In genomic region chr16:54237-54581, GRCh38 we compare ENCODE assay signal across 9 cellular contexts. TPM values are rescaled to one million over a fixed set of nuclear protein-coding genes. Genes with fewer than 3 reads are reported as not detected.
A peak's percentile ranks its signal among the peaks of the same experiment; 100 is the strongest.
DNase-seq lines count a peak whose midpoint lies in the region; ATAC-seq and TF ChIP-seq lines count a peak whose summit lies in the region.
"Had no signal": no experiment of that assay in that cellular context is flagged by ENCODE, and none has a peak within 500 bp of the region (broad histone marks: within the 10 kb centered on the region; RNA-seq: fewer than 3 reads in every experiment).

No MANE protein-coding gene starts in this region.

- H3K36me3 ChIP-seq in IMR-90 (ENCODE audit: control insufficient read depth, insufficient read depth, low read length) = peaks cover 45% of the 10 kb centered on the region

- in situ Hi-C loops in IMR-90 (cut with MboI; ENCODE audit: low sequenced_read_pairs) = no loop called here

- H2BK20ac ChIP-seq in IMR-90 (ENCODE audit: low read depth, low read length) = no peak overlapping the region

- H3K27ac ChIP-seq in IMR-90 (ENCODE audit: insufficient read depth, low read length) (peak overlapping the region; percentile 79), cingulate gyrus (ENCODE audit: low read depth, low read length) (peak overlapping the region; percentile 54)
- H3K27ac ChIP-seq: foreskin keratinocyte had no signal

- H3K23ac ChIP-seq in IMR-90 (ENCODE audit: low read depth, low read length) = no peak overlapping the region

- H3K4me1 Mint-ChIP-seq in naive thymus-derived CD8-positive, alpha-beta T cell = peaks cover 11 to 35% (median 33%) of the 10 kb centered on the region in 4 donors

- H4K91ac ChIP-seq in IMR-90 (ENCODE audit: insufficient read depth, low read depth, low read length) = no peak overlapping the region

- H3K56ac ChIP-seq in IMR-90 (ENCODE audit: extremely low read depth, insufficient read depth, low read length) = no peak overlapping the region

- H3K4me3 ChIP-seq in AG04449 (ENCODE audit: low read depth, low read length) (peak overlapping the region; percentile 93), IMR-90 (ENCODE audit: insufficient read depth, low read depth, low read length) (peak overlapping the region; percentile 93)

- no peak for TF ChIP-seq RAD21 in IMR-90 (IDR thresholded peaks at IDR 0.05; ENCODE audit: low read length)

- no peak overlapping the region for H2BK15ac ChIP-seq in IMR-90 (ENCODE audit: low read depth, low read length)

- H3K27ac Mint-ChIP-seq in naive thymus-derived CD8-positive, alpha-beta T cell = peak overlapping the region; percentile 25 to 94 (median 87)

- no peak overlapping the region for H2BK120ac ChIP-seq in IMR-90 (ENCODE audit: low read depth, low read length)

- H2AFZ ChIP-seq in IMR-90 (replicated peaks; ENCODE audit: low read length, poor library complexity) = peak overlapping the region; percentile 100

- ATAC-seq in IMR-90 (ENCODE audit: low read depth) (no peak), HG02852 (IDR thresholded peaks at IDR 0.05; ENCODE audit: unreplicated experiment) (no peak), GM19463 (IDR thresholded peaks at IDR 0.05; ENCODE audit: unreplicated experiment) (no peak)
- no peak for ATAC-seq in naive thymus-derived CD8-positive, alpha-beta T cell

- no peak overlapping the region for H3K18ac ChIP-seq in IMR-90 (ENCODE audit: low read depth, low read length)

- H3K14ac ChIP-seq in IMR-90 (replicated peaks; ENCODE audit: low read depth, low read length) = no peak overlapping the region

- peak overlapping the region; percentile 75 for H3K4me2 ChIP-seq in IMR-90 (ENCODE audit: low read depth, low read length)

- CTCF ChIA-PET in AG04449 (lab: Yijun Ruan, JAX) (interaction anchor here (1.6 to 2.1 kb wide), 2 partner anchors 11 to 42 kb away, joined by 6 to 19 read pairs; no protein-coding TSS in a partner anchor), IMR-90 (lab: Yijun Ruan, JAX) (no interaction called here)

- H3K4me1 ChIP-seq in IMR-90 (ENCODE audit: control insufficient read depth, insufficient read depth, low read length) = peaks cover 2% of the 10 kb centered on the region; the same call in 1 of the 2 replicates

- H3K79me1 ChIP-seq in IMR-90 (ENCODE audit: low read depth in 1 of 2, low read length in 2 of 2) = peaks cover 18 to 66% of the 10 kb centered on the region in 2 experiments

- peak overlapping the region; percentile 94 to 99 (median 97) for H3K4me3 Mint-ChIP-seq in naive thymus-derived CD8-positive, alpha-beta T cell

- no TSS peak for BruUV-seq in IMR-90 (replicated peaks; lab: Mats Ljungman, UMichigan)

- 88% methylated on average over 3 of the region's 12 CpGs; no CpG with 5 or more reads in 1 of the 2 experiments for WGBS in IMR-90 (ENCODE audit: extremely low coverage in 2 of 2, insufficient read length in 1 of 2), 2 experiments

- no peaks in the 10 kb centered on the region for H3K27me3 ChIP-seq in IMR-90 (ENCODE audit: control insufficient read depth, insufficient read depth, low read length)
- H3K27me3 ChIP-seq: foreskin keratinocyte had no signal

- H3K36me3 Mint-ChIP-seq in naive thymus-derived CD8-positive, alpha-beta T cell = peaks cover 0 to 24% (median 5%) of the 10 kb centered on the region in 3 donors

- H3K27me3 Mint-ChIP-seq in naive thymus-derived CD8-positive, alpha-beta T cell = no peaks in the 10 kb centered on the region

- dilution Hi-C loops in IMR-90 (cut with HindIII; ENCODE audit: low sequenced_read_pairs, unreplicated experiment) = no loop called here

- intact Hi-C loops in IMR-90 (cut with micrococcal nuclease) = no loop called here

- H2AK9ac ChIP-seq in IMR-90 (replicated peaks; ENCODE audit: low read depth, low read length, poor library complexity) = peak overlapping the region; percentile 43

- H4K20me1 ChIP-seq in IMR-90 (ENCODE audit: insufficient read depth, low read length) = peaks cover 37% of the 10 kb centered on the region

- 0 out of 2 replicates have a peak, but pooled peaks cover 5% of the 10 kb centered on the region for H3K9me1 ChIP-seq in IMR-90 (ENCODE audit: insufficient read depth, low read length)

- no peaks in the 10 kb centered on the region for H3K9me3 ChIP-seq in IMR-90 (ENCODE audit: control insufficient read depth, insufficient read depth, low read length)

- TF ChIP-seq CTCF in AG04449 (IDR thresholded peaks at IDR 0.05; ENCODE audit: insufficient read depth, low read length, missing control alignments) (no peak), IMR-90 (conservative IDR thresholded peaks at IDR 0.05; ENCODE audit: low read depth, low read length) (no peak)

- H4K5ac ChIP-seq in IMR-90 (ENCODE audit: low read depth, low read length) = no peak overlapping the region

- H3K9ac ChIP-seq in IMR-90 (ENCODE audit: low read depth, low read length) = peak overlapping the region; percentile 87

- no peak overlapping the region for H2AK5ac ChIP-seq in IMR-90 (ENCODE audit: low read depth, low read length)

- TF ChIP-seq POLR2A in IMR-90 (IDR thresholded peaks at IDR 0.05; ENCODE audit: low read depth, low read length) = no peak

- no peaks in the 10 kb centered on the region for H3K9me3 Mint-ChIP-seq in naive thymus-derived CD8-positive, alpha-beta T cell

- no peak overlapping the region for H2BK5ac ChIP-seq in IMR-90 (ENCODE audit: low read depth, low read length, poor library complexity, severe bottlenecking)

- peak overlapping the region in 1 of 2 experiments; percentile 86; a peak in 1 of 4 replicates for H4K8ac ChIP-seq in IMR-90 (ENCODE audit: low read depth in 2 of 2, low read length in 2 of 2)

- POLR2A ChIA-PET in AG04449 (lab: Yijun Ruan, JAX) (interaction anchor here (1.0 kb wide), 1 partner anchor 30 kb away, joined by 4 read pairs; no protein-coding TSS in a partner anchor), IMR-90 (lab: Charles Lee; ENCODE audit: unreplicated experiment) (no interaction called here)
- POLR2A ChIA-PET in naive thymus-derived CD8-positive, alpha-beta T cell (lab: Charles Lee) = no interaction called here

- DNase-seq in AG04449 (ENCODE audit: low read depth, low spot score) (no peak), IMR-90 (no peak), NCI-H1105 (lab: John Stamatoyannopoulos, UW) (no peak)
- no peak for DNase-seq in naive thymus-derived CD8-positive, alpha-beta T cell
- DNase-seq in effector CD4-positive, alpha-beta T cell = no peak

- H3K4ac ChIP-seq in IMR-90 (ENCODE audit: low read depth, low read length) = no peak overlapping the region

TF ChIP-seq in IMR-90, 13 proteins besides CTCF, POLR2A, EP300 and RAD21:
- TF ChIP-seq RFX5 (IDR thresholded peaks at IDR 0.05; ENCODE audit: low read depth, low read length) (no peak), CEBPB (IDR thresholded peaks at IDR 0.05; ENCODE audit: low read depth, low read length) (no peak)

RNA-seq across cellular contexts. Expression of gene SNRNP25, which starts 0.6 kb away (rescaled TPM):
- 63.3 and 88.0 TPM in 2 replicates for total RNA-seq in IMR-90 (2012; rRNA removed)
- 67.2 and 73.7 TPM in 2 replicates for polyA plus RNA-seq in IMR-90 (2012; rRNA removed)
- 69.1 and 93.4 TPM in 2 replicates for polyA plus RNA-seq in IMR-90 (2012; cell fraction: cytosol; rRNA removed)
- polyA plus RNA-seq in IMR-90 (2012; cell fraction: nucleus; rRNA removed; ENCODE audit: low replicate concordance) = 23.8 and 33.0 TPM in 2 replicates
- 10 to 100 TPM in 1 of 2 experiments, 1 to 10 TPM in 1; 9.5 to 11.3 TPM for total RNA-seq in naive thymus-derived CD8-positive, alpha-beta T cell
- 10 to 100 TPM; 20.2 to 30.2 (median 22.3) TPM for polyA plus RNA-seq in naive thymus-derived CD8-positive, alpha-beta T cell

RNA-seq across cellular contexts. Expression of gene POLR3K, which starts 0.8 kb away (rescaled TPM):
- total RNA-seq in IMR-90 (2012; rRNA removed) = 9.0 and 10.6 TPM in 2 replicates
- 39.1 and 39.5 TPM in 2 replicates for polyA plus RNA-seq in IMR-90 (2012; rRNA removed)
- polyA plus RNA-seq in IMR-90 (2012; cell fraction: cytosol; rRNA removed) = 33.6 and 33.9 TPM in 2 replicates
- 9.4 and 11.5 TPM in 2 replicates for polyA plus RNA-seq in IMR-90 (2012; cell fraction: nucleus; rRNA removed; ENCODE audit: low replicate concordance)
- 10 to 100 TPM; 16.2 to 17.1 TPM for total RNA-seq in naive thymus-derived CD8-positive, alpha-beta T cell
- polyA plus RNA-seq in naive thymus-derived CD8-positive, alpha-beta T cell = 10 to 100 TPM; 20.9 to 29.5 (median 23.1) TPM

RNA-seq across cellular contexts. Expression of gene RHBDF1, which starts 18.2 kb away (rescaled TPM):
- 11.1 and 13.8 TPM in 2 replicates for total RNA-seq in IMR-90 (2012; rRNA removed)
- polyA plus RNA-seq in IMR-90 (2012; rRNA removed) = 86.6 and 92.3 TPM in 2 replicates
- 42.6 and 77.4 TPM in 2 replicates for polyA plus RNA-seq in IMR-90 (2012; cell fraction: cytosol; rRNA removed)
- polyA plus RNA-seq in IMR-90 (2012; cell fraction: nucleus; rRNA removed; ENCODE audit: low replicate concordance) = 448 and 954 TPM in 2 replicates
- total RNA-seq in naive thymus-derived CD8-positive, alpha-beta T cell = not detected
- polyA plus RNA-seq in naive thymus-derived CD8-positive, alpha-beta T cell = under 1 TPM in 1 of 3 donors, not detected in 2; 0.50 TPM

RNA-seq across cellular contexts. Expression of gene MPG, which starts 23.8 kb away (rescaled TPM):
- 66.7 and 74.2 TPM in 2 replicates for total RNA-seq in IMR-90 (2012; rRNA removed)
- 135 and 155 TPM in 2 replicates for polyA plus RNA-seq in IMR-90 (2012; rRNA removed)
- 189 TPM in 2 replicates for polyA plus RNA-seq in IMR-90 (2012; cell fraction: cytosol; rRNA removed)
- polyA plus RNA-seq in IMR-90 (2012; cell fraction: nucleus; rRNA removed; ENCODE audit: low replicate concordance) = 46.4 and 84.3 TPM in 2 replicates
- 10 to 100 TPM; 24.5 to 27.2 TPM for total RNA-seq in naive thymus-derived CD8-positive, alpha-beta T cell
- polyA plus RNA-seq in naive thymus-derived CD8-positive, alpha-beta T cell = 10 to 100 TPM; 46.0 to 57.7 (median 51.8) TPM
